8 cellular contexts compared by ENCODE assay signal in the genomic region with DNA sequence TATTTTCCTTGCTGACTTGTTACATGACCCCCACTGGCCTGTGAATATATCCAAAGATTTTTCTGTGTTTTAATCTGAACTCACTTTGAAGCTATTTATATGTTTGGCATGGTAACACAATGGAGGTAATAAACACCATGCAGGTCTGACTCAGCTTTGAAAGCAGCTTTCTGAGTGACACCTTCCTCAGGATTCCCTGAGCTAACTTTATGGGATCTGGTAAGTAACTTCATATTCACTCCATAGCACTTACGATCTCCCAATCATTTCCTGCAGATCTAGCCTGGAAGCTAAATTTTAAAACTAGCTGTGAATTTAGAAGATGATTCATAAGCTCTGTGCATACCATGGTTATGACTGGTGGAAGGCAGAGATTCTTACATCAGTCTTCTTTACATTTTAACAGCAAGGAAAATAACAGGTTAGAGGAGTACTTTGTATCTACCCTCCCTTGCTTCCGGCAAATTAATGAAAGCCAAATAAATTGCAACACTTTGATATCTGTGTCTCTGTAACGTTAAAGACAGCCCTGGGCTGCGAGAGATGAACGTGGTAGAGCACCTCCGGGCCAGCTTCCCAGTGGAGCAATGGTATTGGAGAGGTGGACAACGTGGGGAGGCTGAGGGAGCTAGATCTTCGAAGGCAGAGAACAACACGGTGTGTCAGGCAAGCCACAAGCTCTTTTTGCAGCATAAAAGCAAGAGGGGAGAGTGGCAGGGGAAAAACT.
DNase-seq lines count a peak whose midpoint lies in the region; ATAC-seq and TF ChIP-seq lines count a peak whose summit lies in the region.

No MANE protein-coding gene starts in this region.

- peak overlapping the region; percentile 81 for H3K4me2 ChIP-seq in PC-3 (ENCODE audit: low read length)

- ATAC-seq in PC-3 (peak; percentile 35), HG03565 (IDR thresholded peaks at IDR 0.05; ENCODE audit: unreplicated experiment) (no peak)
- ATAC-seq in naive thymus-derived CD8-positive, alpha-beta T cell = no peak

- peak overlapping the region; percentile 70 for H3K9ac ChIP-seq in PC-3 (ENCODE audit: low read length)

- peaks cover 89% of the 10 kb centered on the region for H3K4me1 ChIP-seq in CD4-positive, alpha-beta memory T cell (ENCODE audit: insufficient read depth, low read length)
- H3K4me1 ChIP-seq in PC-3 (ENCODE audit: insufficient read depth, low read length) = peaks cover 89% of the 10 kb centered on the region
- peaks cover 22% of the 10 kb centered on the region for H3K4me1 ChIP-seq in effector memory CD4-positive, alpha-beta T cell (ENCODE audit: control insufficient read depth, insufficient read depth, low read length, poor library complexity, severe bottlenecking)

- H3K36me3 Mint-ChIP-seq in CD4-positive, alpha-beta memory T cell = peaks cover 37 to 61% of the 10 kb centered on the region in 2 donors
- H3K36me3 Mint-ChIP-seq in naive thymus-derived CD8-positive, alpha-beta T cell = peaks cover 0 to 59% (median 4%) of the 10 kb centered on the region in 3 donors

- peak overlapping the region in 7 of 8 donors; percentile 18 to 85 (median 41) for H3K4me3 Mint-ChIP-seq in CD4-positive, alpha-beta memory T cell
- peak overlapping the region in 1 of 10 donors; percentile 16 for H3K4me3 Mint-ChIP-seq in naive thymus-derived CD8-positive, alpha-beta T cell

- H3K9me3 Mint-ChIP-seq in CD4-positive, alpha-beta memory T cell = peaks cover 0 to 9% (median 0%) of the 10 kb centered on the region in 8 donors
- H3K9me3 Mint-ChIP-seq in naive thymus-derived CD8-positive, alpha-beta T cell = no peaks in the 10 kb centered on the region

- peak overlapping the region; percentile 52 for H3K27ac ChIP-seq in CD4-positive, alpha-beta memory T cell (ENCODE audit: low read depth, low read length)
- H3K27ac ChIP-seq in PC-3 (ENCODE audit: low read length) = peak overlapping the region; percentile 92
- H3K27ac ChIP-seq in effector memory CD4-positive, alpha-beta T cell (ENCODE audit: insufficient read depth, low read length, poor library complexity, severe bottlenecking) = peak overlapping the region; percentile 56

- H3K4me1 Mint-ChIP-seq in CD4-positive, alpha-beta memory T cell = peaks cover 59 to 94% (median 72%) of the 10 kb centered on the region in 4 donors
- peaks cover 21 to 74% (median 58%) of the 10 kb centered on the region in 4 donors for H3K4me1 Mint-ChIP-seq in naive thymus-derived CD8-positive, alpha-beta T cell

- POLR2A ChIA-PET in CD4-positive, alpha-beta memory T cell (lab: Charles Lee; ENCODE audit: partially characterized antibody) = interaction anchor here (0.8 to 3.5 kb wide), 7 partner anchors 9 to 109 kb away, joined by 3 to 23 read pairs (median 4); no protein-coding TSS in a partner anchor
- POLR2A ChIA-PET in PC-3 (lab: Charles Lee; ENCODE audit: unreplicated experiment) = interaction anchor here (0.5 to 2.9 kb wide), 11 partner anchors 9 to 98 kb away, joined by 3 to 49 read pairs (median 3); no protein-coding TSS in a partner anchor
- POLR2A ChIA-PET in naive thymus-derived CD8-positive, alpha-beta T cell (lab: Charles Lee) = interaction anchor here (1.1 kb wide), 1 partner anchor 9 kb away, joined by 3 read pairs; no protein-coding TSS in a partner anchor

- intact Hi-C loops in CD4-positive, alpha-beta memory T cell (cut with micrococcal nuclease) = no loop called here
- intact Hi-C loops in PC-3 (cut with micrococcal nuclease) = loop anchor here (1.0 to 5.0 kb wide), 2 partner anchors 8 to 93 kb away; no protein-coding TSS in a partner anchor

- H3K79me2 ChIP-seq in PC-3 (ENCODE audit: low read length) = peaks cover 96% of the 10 kb centered on the region

- no peaks in the 10 kb centered on the region for H3K27me3 Mint-ChIP-seq in CD4-positive, alpha-beta memory T cell
- no peaks in the 10 kb centered on the region for H3K27me3 Mint-ChIP-seq in naive thymus-derived CD8-positive, alpha-beta T cell

- peak overlapping the region; percentile 70 to 95 (median 91) for H3K27ac Mint-ChIP-seq in CD4-positive, alpha-beta memory T cell
- H3K27ac Mint-ChIP-seq in naive thymus-derived CD8-positive, alpha-beta T cell = peak overlapping the region in 7 of 10 donors; percentile 32 to 86 (median 76)

- no peaks in the 10 kb centered on the region for H3K9me2 ChIP-seq in PC-3 (replicated peaks; ENCODE audit: low read length)

- no peaks in the 10 kb centered on the region for H3K27me3 ChIP-seq in CD4-positive, alpha-beta memory T cell (ENCODE audit: insufficient read depth, low read length)
- H3K27me3 ChIP-seq in PC-3 (ENCODE audit: low read length) = no peaks in the 10 kb centered on the region
- H3K27me3 ChIP-seq in effector memory CD4-positive, alpha-beta T cell (replicated peaks; ENCODE audit: control insufficient read depth, insufficient read depth, low read length, poor library complexity, severe bottlenecking) = no peaks in the 10 kb centered on the region

- CTCF ChIA-PET in CD4-positive, alpha-beta memory T cell (lab: Charles Lee; ENCODE audit: partially characterized antibody) = interaction anchor here (0.6 to 3.2 kb wide), 12 partner anchors 8 to 153 kb away, joined by 3 to 16 read pairs (median 5); no protein-coding TSS in a partner anchor
- CTCF ChIA-PET in PC-3 (lab: Charles Lee) = interaction anchor here (0.6 to 1.3 kb wide), 2 partner anchors 78 to 203 kb away, joined by 4 to 6 read pairs; no protein-coding TSS in a partner anchor

- no peaks in the 10 kb centered on the region for H3K9me3 ChIP-seq in CD4-positive, alpha-beta memory T cell (ENCODE audit: control insufficient read depth in 1 of 2, low read length in 2 of 2)
- no peaks in the 10 kb centered on the region for H3K9me3 ChIP-seq in PC-3 (ENCODE audit: low read length)
- H3K9me3 ChIP-seq in effector memory CD4-positive, alpha-beta T cell (ENCODE audit: control insufficient read depth, low read length) = no peaks in the 10 kb centered on the region

- DNase-seq in CD4-positive, alpha-beta memory T cell = no peak
- peak; percentile 95 for DNase-seq in PC-3
- no peak for DNase-seq in effector memory CD4-positive, alpha-beta T cell
- no peak for DNase-seq in naive thymus-derived CD8-positive, alpha-beta T cell
- no peak for DNase-seq in NCI-H1436 treated with DMSO at 0.1 percent for 48 hours (lab: John Stamatoyannopoulos, UW)
- no peak for DNase-seq in cerebellum (ENCODE audit: low spot score)
- no peak for DNase-seq in DMS 273 treated with DMSO at 0.1 percent for 48 hours (lab: John Stamatoyannopoulos, UW)

- peaks cover 62% of the 10 kb centered on the region for H3F3A ChIP-seq in PC-3 (ENCODE audit: low read length, unreplicated experiment)

- peaks cover 37% of the 10 kb centered on the region; the same call in 1 of the 2 replicates for H4K20me1 ChIP-seq in PC-3 (ENCODE audit: low read length)

- no TSS peak for BruUV-seq in PC-3 (replicated peaks; lab: Mats Ljungman, UMichigan)

- peaks cover 11% of the 10 kb centered on the region for H3K36me3 ChIP-seq in CD4-positive, alpha-beta memory T cell (ENCODE audit: insufficient read depth, low read length)
- H3K36me3 ChIP-seq in PC-3 (ENCODE audit: low read depth, low read length) = peaks cover 54% of the 10 kb centered on the region
- peaks cover 12% of the 10 kb centered on the region for H3K36me3 ChIP-seq in effector memory CD4-positive, alpha-beta T cell (ENCODE audit: control insufficient read depth, insufficient read depth, low read length)

- H2AFZ ChIP-seq in PC-3 (ENCODE audit: low read length) = no peak overlapping the region

- H3K4me3 ChIP-seq in CD4-positive, alpha-beta memory T cell (ENCODE audit: low read length in 2 of 2) = no peak overlapping the region
- H3K4me3 ChIP-seq in PC-3 (ENCODE audit: low read length) = peak overlapping the region; percentile 58; the same call in 1 of the 2 replicates
- H3K4me3 ChIP-seq in effector memory CD4-positive, alpha-beta T cell (ENCODE audit: insufficient read depth, low read depth, low read length, poor library complexity, severe bottlenecking) = no peak overlapping the region

- TF ChIP-seq CTCF in PC-3 (conservative IDR thresholded peaks at IDR 0.05; ENCODE audit: low read depth, low read length) = no peak
